1 cellular context compared by ENCODE assay signal in the genomic region with DNA sequence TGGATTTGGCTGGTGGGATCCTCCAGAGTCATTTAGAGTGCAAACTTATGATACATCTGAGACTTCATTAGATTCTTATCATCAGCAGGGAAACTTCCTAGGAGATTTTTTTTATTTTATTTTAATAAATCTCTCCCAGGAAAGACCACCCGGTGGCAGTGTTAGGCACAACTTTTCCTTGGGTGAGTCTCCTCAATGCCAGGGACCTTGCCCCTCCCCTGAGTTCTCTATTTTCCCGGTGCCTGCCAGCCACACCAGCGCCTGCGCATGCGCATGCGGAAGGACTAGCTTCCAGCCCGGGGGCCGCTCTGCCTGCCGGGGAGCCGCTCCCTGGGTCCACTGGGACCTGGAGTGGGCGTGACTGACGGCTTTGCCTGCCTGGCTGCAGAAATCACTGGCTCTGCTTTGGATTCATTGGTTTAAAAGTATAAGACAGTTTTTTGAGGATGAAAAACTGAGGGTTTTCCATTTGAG.
TF ChIP-seq lines count a peak whose summit lies in the region.

No MANE protein-coding gene starts in this region.

TF ChIP-seq in A549, 52 proteins besides CTCF, POLR2A, EP300 and RAD21 (continued from another document):
- TF ChIP-seq ATOH8 (CRISPR knock-in tag; IDR thresholded peaks at IDR 0.05; ENCODE audit: low read depth): no peak
TF ChIP-seq in A549: peak in this region for 0.
